8 cellular contexts compared by ENCODE assay signal in the genomic region with DNA sequence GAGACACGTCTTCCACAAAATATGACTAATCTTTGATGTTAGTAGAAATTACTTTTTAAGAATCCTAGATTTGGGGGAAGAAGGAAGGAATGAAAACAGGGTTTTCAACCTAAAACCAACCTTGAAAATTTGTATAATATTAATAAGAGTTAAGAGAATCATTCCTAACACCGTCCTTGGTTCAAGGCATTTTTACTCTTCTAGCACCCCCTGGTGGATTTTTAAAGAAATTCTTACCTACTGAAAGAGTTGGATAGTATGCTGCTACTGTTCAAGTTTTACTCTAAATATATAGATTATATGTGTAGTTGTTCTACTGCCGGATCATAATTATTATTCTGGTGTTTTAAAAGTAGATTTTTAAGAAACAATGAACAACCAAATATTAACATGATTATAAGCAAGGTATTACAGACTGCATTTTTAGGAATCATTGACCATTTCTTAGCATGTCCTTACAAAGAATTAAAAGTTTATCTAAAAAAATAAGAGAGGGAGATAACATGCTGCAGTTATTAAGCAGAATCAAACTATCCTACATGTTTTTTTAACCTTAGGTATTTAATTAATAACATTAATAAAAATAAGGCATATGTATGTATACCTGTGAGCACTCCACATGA. TPM values are rescaled to one million over a fixed set of nuclear protein-coding genes. Genes with fewer than 3 reads are reported as not detected.
DNase-seq lines count a peak whose midpoint lies in the region; ATAC-seq and TF ChIP-seq lines count a peak whose summit lies in the region.

No MANE protein-coding gene starts in this region.

- H3K36me3 ChIP-seq in effector memory CD4-positive, alpha-beta T cell (ENCODE audit: control insufficient read depth, insufficient read depth, low read length), result no peaks in the 10 kb centered on the region

- H3K27me3 Mint-ChIP-seq in CD14-positive monocyte (ENCODE audit: low read depth in 3 of 3), result no peaks in the 10 kb centered on the region
- H3K27me3 Mint-ChIP-seq in chondrocyte (ENCODE audit: low read depth), result no peaks in the 10 kb centered on the region

- H3K36me3 Mint-ChIP-seq in CD14-positive monocyte, result no peaks in the 10 kb centered on the region
- no peaks in the 10 kb centered on the region for H3K36me3 Mint-ChIP-seq in chondrocyte (ENCODE audit: low read depth)

- H3K27ac Mint-ChIP-seq in CD14-positive monocyte, result no peak overlapping the region
- no peak overlapping the region for H3K27ac Mint-ChIP-seq in chondrocyte (ENCODE audit: unreplicated experiment)

- intact Hi-C loops in CD14-positive monocyte (cut with micrococcal nuclease), result loop anchor here (10.0 kb wide), 1 partner anchor 912 kb away; no protein-coding TSS in a partner anchor

- H3K4me1 Mint-ChIP-seq in CD14-positive monocyte, result no peaks in the 10 kb centered on the region
- peaks cover 6% of the 10 kb centered on the region for H3K4me1 Mint-ChIP-seq in chondrocyte (ENCODE audit: low read depth)

- no peak overlapping the region for H3K4me3 ChIP-seq in effector memory CD4-positive, alpha-beta T cell (ENCODE audit: insufficient read depth, low read depth, low read length, poor library complexity, severe bottlenecking)

- H3K9me3 Mint-ChIP-seq in CD14-positive monocyte, result no peaks in the 10 kb centered on the region
- peaks cover 7% of the 10 kb centered on the region for H3K9me3 Mint-ChIP-seq in chondrocyte (ENCODE audit: low read depth)

- no peak overlapping the region for H3K27ac ChIP-seq in effector memory CD4-positive, alpha-beta T cell (ENCODE audit: insufficient read depth, low read length, poor library complexity, severe bottlenecking)

- TF ChIP-seq CTCF in CD14-positive monocyte (IDR thresholded peaks at IDR 0.05), result peak; percentile 79
- TF ChIP-seq CTCF in chondrocyte (IDR thresholded peaks at IDR 0.05), result peak; percentile 97

- ATAC-seq in GM19035 (IDR thresholded peaks at IDR 0.05; ENCODE audit: unreplicated experiment) (peak; percentile 77), HG03378 (IDR thresholded peaks at IDR 0.05; ENCODE audit: unreplicated experiment) (peak; percentile 77)

- no peaks in the 10 kb centered on the region for H3K9me3 ChIP-seq in effector memory CD4-positive, alpha-beta T cell (ENCODE audit: control insufficient read depth, low read length)

- no peak for DNase-seq in CD14-positive monocyte (ENCODE audit: low spot score)
- DNase-seq in NCI-H82 (lab: John Stamatoyannopoulos, UW), result peak; percentile 82
- DNase-seq in chondrocyte (ENCODE audit: low spot score), result no peak
- DNase-seq in myocyte (ENCODE audit: low read depth), result peak; percentile 32
- no peak for DNase-seq in effector memory CD4-positive, alpha-beta T cell
- no peak for DNase-seq in islet precursor cell

- H3K4me3 Mint-ChIP-seq in CD14-positive monocyte (no peak overlapping the region), chondrocyte (ENCODE audit: unreplicated experiment) (no peak overlapping the region)

- no peaks in the 10 kb centered on the region for H3K4me1 ChIP-seq in effector memory CD4-positive, alpha-beta T cell (ENCODE audit: control insufficient read depth, insufficient read depth, low read length, poor library complexity, severe bottlenecking)

- H3K27me3 ChIP-seq in effector memory CD4-positive, alpha-beta T cell (replicated peaks; ENCODE audit: control insufficient read depth, insufficient read depth, low read length, poor library complexity, severe bottlenecking), result no peaks in the 10 kb centered on the region

RNA-seq across cellular contexts. Expression of a gene that starts 7.4 kb away (rescaled TPM):
- not detected for polyA plus RNA-seq in CD14-positive monocyte
- 0.10 to 3.1 TPM in 2 of 3 replicates, not detected in the other for total RNA-seq in chondrocyte
- not detected in 2 replicates for total RNA-seq in myocyte
- polyA plus RNA-seq in myocyte (2012), result not detected

Comparison
In these comparisons a context has a peak if more than half of its experiments do, and no peak if none do; other contexts are left out.
1. DNase-seq: peak in NCI-H82 (single experiment) and myocyte (single experiment); none in CD14-positive monocyte (single experiment), chondrocyte (single experiment), effector memory CD4-positive, alpha-beta T cell (0 of 3) and islet precursor cell (single experiment).